ENCODE assay signal across 16 cellular contexts in the genomic region with DNA sequence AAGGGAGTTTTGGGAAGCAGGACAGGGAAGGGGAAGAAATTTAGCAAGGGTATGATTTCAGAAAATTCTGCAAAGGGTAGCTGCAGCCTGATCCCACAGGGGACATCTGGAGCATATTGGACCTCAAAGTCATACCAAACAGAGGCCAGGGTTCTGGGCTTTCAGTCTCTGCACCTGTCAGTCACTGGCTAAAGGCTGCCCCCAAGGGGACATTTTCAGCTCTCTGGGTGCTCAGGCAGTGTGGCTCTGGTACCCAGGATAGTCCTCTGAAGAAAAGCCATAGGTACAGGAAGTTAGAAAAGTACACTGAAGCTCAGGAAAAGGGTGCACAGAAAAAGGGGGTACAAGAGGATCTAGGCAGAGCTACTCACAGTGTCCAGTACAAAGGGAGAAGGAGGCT.
"Had no signal": no experiment of that assay in that cellular context is flagged by ENCODE, and none has a peak within 500 bp of the region (broad histone marks: within the 10 kb centered on the region; RNA-seq: fewer than 3 reads in every experiment).

No MANE protein-coding gene starts in this region.

- H3K27ac ChIP-seq: esophagus squamous epithelium, foreskin keratinocyte, neutrophil, psoas muscle, thoracic aorta, transverse colon had no signal

- H3K27ac Mint-ChIP-seq: effector memory CD8-positive, alpha-beta T cell; naive thymus-derived CD4-positive, alpha-beta T cell; nephron progenitor cell; stimulated activated naive B cell treated with anti-CD40 and anti-IgM and Interleukin-4, amounts not matched to agents 10 μg/mL and 1 μg/mL and 100 μg/mL, for 72 hours; stimulated activated naive CD8-positive, alpha-beta T cell treated with anti-CD3 and anti-CD28 coated beads, Interleukin-15, amount 100 ng/mL, for 72 hours had no signal

- H3K4me3 Mint-ChIP-seq: effector memory CD8-positive, alpha-beta T cell; naive thymus-derived CD4-positive, alpha-beta T cell; nephron progenitor cell; stimulated activated naive B cell treated with anti-CD40 and anti-IgM and Interleukin-4, amounts not matched to agents 10 μg/mL and 1 μg/mL and 100 μg/mL, for 72 hours; stimulated activated naive CD8-positive, alpha-beta T cell treated with anti-CD3 and anti-CD28 coated beads, Interleukin-15, amount 100 ng/mL, for 72 hours had no signal

- H3K36me3 ChIP-seq: esophagus squamous epithelium, neutrophil, thoracic aorta, transverse colon had no signal

- H3K4me1 ChIP-seq: esophagus squamous epithelium, foreskin keratinocyte, psoas muscle, transverse colon had no signal

- DNase-seq: effector memory CD8-positive, alpha-beta T cell; esophagus squamous epithelium; foreskin keratinocyte; mammary epithelial cell; naive thymus-derived CD4-positive, alpha-beta T cell; nephron progenitor cell; psoas muscle; retina; stimulated activated CD4-positive, alpha-beta T cell treated with anti-CD3 and anti-CD28 coated beads, Interleukin-2, amount 100 ng/mL, for 24 hours; stimulated activated CD4-positive, alpha-beta T cell treated with anti-CD3 and anti-CD28 coated beads, Interleukin-4, amount 100 ng/mL, for 4 hours; stimulated activated naive B cell treated with anti-CD40 and anti-IgM and Interleukin-4, amounts not matched to agents 10 μg/mL and 1 μg/mL and 100 μg/mL, for 72 hours; stimulated activated naive CD8-positive, alpha-beta T cell treated with anti-CD3 and anti-CD28 coated beads, Interleukin-15, amount 100 ng/mL, for 72 hours; transverse colon had no signal

- H3K9me3 Mint-ChIP-seq: effector memory CD8-positive, alpha-beta T cell had no signal

- ATAC-seq: effector memory CD8-positive, alpha-beta T cell; foreskin keratinocyte; naive thymus-derived CD4-positive, alpha-beta T cell; psoas muscle; sciatic nerve; stimulated activated naive B cell treated with anti-CD40 and anti-IgM and Interleukin-4, amounts not matched to agents 10 μg/mL and 1 μg/mL and 100 μg/mL, for 72 hours; stimulated activated naive CD8-positive, alpha-beta T cell treated with anti-CD3 and anti-CD28 coated beads, Interleukin-15, amount 100 ng/mL, for 72 hours had no signal

- H3K4me3 ChIP-seq: esophagus squamous epithelium, psoas muscle, thoracic aorta, transverse colon had no signal

- H3K4me1 Mint-ChIP-seq: naive thymus-derived CD4-positive, alpha-beta T cell; stimulated activated naive CD8-positive, alpha-beta T cell treated with anti-CD3 and anti-CD28 coated beads, Interleukin-15, amount 100 ng/mL, for 72 hours had no signal

- H3K9me3 ChIP-seq: esophagus squamous epithelium, neutrophil, psoas muscle, thoracic aorta, transverse colon had no signal
